ENCODE assay signal across 2 cellular contexts in the genomic region with DNA sequence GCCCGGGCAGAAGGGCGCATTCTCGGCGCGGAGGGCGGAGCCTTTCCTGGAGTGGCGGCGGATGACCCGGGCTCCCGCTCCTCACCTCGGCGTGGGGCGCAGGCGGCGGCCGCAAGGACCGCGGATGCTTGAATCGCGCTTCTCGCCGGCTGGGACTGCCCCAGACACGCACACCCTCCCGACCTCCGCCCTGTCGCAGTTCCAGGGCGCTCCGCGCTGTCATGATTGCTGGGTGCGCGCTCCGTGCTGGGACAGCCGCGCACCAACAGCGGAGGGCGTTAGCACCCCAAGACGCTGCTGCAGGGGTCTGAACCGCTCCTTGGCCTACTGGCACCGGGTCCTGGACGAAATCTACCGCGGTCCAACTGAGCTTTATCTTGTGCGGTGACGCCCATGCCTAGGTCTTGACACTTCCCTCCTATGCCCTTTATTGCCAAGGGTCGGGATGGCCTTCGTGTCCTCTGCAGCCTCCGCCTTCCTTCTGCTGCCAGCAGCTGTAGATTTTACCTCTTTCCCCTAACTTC.
TF ChIP-seq lines count a peak whose summit lies in the region.

No MANE protein-coding gene starts in this region.

TF ChIP-seq in liver, 16 proteins besides CTCF, POLR2A, EP300 and RAD21:
- TF ChIP-seq, protein P1, sequence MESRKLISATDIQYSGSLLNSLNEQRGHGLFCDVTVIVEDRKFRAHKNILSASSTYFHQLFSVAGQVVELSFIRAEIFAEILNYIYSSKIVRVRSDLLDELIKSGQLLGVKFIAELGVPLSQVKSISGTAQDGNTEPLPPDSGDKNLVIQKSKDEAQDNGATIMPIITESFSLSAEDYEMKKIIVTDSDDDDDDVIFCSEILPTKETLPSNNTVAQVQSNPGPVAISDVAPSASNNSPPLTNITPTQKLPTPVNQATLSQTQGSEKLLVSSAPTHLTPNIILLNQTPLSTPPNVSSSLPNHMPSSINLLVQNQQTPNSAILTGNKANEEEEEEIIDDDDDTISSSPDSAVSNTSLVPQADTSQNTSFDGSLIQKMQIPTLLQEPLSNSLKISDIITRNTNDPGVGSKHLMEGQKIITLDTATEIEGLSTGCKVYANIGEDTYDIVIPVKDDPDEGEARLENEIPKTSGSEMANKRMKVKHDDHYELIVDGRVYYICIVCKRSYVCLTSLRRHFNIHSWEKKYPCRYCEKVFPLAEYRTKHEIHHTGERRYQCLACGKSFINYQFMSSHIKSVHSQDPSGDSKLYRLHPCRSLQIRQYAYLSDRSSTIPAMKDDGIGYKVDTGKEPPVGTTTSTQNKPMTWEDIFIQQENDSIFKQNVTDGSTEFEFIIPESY (IDR thresholded peaks at IDR 0.05) = no peak
- no peak for TF ChIP-seq YY1 (IDR thresholded peaks at IDR 0.05)
- TF ChIP-seq, protein P2, sequence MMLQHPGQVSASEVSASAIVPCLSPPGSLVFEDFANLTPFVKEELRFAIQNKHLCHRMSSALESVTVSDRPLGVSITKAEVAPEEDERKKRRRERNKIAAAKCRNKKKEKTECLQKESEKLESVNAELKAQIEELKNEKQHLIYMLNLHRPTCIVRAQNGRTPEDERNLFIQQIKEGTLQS (IDR thresholded peaks at IDR 0.05) = no peak
- TF ChIP-seq HNF4A (conservative IDR thresholded peaks at IDR 0.05) = no peak
- TF ChIP-seq EGR1 (IDR thresholded peaks at IDR 0.05; ENCODE audit: low read depth in 2 of 2) = no peak
- no peak for TF ChIP-seq HNF4G (IDR thresholded peaks at IDR 0.05)
- TF ChIP-seq JUND (IDR thresholded peaks at IDR 0.05) = no peak
- TF ChIP-seq TAF1 (conservative IDR thresholded peaks at IDR 0.05) = no peak
- no peak for TF ChIP-seq NR2F2 (IDR thresholded peaks at IDR 0.05)
- no peak for TF ChIP-seq GABPA (IDR thresholded peaks at IDR 0.05 in 1 of 2, conservative IDR thresholded peaks at IDR 0.05 in 1 of 2)
- TF ChIP-seq FOXA2 (IDR thresholded peaks at IDR 0.05) = no peak
- TF ChIP-seq, protein P3, sequence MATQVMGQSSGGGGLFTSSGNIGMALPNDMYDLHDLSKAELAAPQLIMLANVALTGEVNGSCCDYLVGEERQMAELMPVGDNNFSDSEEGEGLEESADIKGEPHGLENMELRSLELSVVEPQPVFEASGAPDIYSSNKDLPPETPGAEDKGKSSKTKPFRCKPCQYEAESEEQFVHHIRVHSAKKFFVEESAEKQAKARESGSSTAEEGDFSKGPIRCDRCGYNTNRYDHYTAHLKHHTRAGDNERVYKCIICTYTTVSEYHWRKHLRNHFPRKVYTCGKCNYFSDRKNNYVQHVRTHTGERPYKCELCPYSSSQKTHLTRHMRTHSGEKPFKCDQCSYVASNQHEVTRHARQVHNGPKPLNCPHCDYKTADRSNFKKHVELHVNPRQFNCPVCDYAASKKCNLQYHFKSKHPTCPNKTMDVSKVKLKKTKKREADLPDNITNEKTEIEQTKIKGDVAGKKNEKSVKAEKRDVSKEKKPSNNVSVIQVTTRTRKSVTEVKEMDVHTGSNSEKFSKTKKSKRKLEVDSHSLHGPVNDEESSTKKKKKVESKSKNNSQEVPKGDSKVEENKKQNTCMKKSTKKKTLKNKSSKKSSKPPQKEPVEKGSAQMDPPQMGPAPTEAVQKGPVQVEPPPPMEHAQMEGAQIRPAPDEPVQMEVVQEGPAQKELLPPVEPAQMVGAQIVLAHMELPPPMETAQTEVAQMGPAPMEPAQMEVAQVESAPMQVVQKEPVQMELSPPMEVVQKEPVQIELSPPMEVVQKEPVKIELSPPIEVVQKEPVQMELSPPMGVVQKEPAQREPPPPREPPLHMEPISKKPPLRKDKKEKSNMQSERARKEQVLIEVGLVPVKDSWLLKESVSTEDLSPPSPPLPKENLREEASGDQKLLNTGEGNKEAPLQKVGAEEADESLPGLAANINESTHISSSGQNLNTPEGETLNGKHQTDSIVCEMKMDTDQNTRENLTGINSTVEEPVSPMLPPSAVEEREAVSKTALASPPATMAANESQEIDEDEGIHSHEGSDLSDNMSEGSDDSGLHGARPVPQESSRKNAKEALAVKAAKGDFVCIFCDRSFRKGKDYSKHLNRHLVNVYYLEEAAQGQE (IDR thresholded peaks at IDR 0.05) = no peak
- no peak for TF ChIP-seq SP1 (IDR thresholded peaks at IDR 0.05)
- no peak for TF ChIP-seq FOXA1 (IDR thresholded peaks at IDR 0.05)
- no peak for TF ChIP-seq RXRA (IDR thresholded peaks at IDR 0.05)

TF ChIP-seq in HepG2, 621 proteins besides CTCF, POLR2A, EP300 and RAD21 (continued from another document):
- TF ChIP-seq, protein P4, sequence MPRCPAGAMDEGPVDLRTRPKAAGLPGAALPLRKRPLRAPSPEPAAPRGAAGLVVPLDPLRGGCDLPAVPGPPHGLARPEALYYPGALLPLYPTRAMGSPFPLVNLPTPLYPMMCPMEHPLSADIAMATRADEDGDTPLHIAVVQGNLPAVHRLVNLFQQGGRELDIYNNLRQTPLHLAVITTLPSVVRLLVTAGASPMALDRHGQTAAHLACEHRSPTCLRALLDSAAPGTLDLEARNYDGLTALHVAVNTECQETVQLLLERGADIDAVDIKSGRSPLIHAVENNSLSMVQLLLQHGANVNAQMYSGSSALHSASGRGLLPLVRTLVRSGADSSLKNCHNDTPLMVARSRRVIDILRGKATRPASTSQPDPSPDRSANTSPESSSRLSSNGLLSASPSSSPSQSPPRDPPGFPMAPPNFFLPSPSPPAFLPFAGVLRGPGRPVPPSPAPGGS (CRISPR knock-in tag; IDR thresholded peaks at IDR 0.05) = no peak
- TF ChIP-seq BCL6 (CRISPR knock-in tag; IDR thresholded peaks at IDR 0.05) (no peak), ZNF234 (CRISPR knock-in tag; conservative IDR thresholded peaks at IDR 0.05) (no peak), ZNF839 (CRISPR knock-in tag; IDR thresholded peaks at IDR 0.05; ENCODE audit: borderline replicate concordance) (no peak), BRD4 (CRISPR knock-in tag; IDR thresholded peaks at IDR 0.05) (no peak), RAD51 (IDR thresholded peaks at IDR 0.05; ENCODE audit: borderline replicate concordance) (no peak), CHD4 (IDR thresholded peaks at IDR 0.05; ENCODE audit: borderline replicate concordance, low read length) (no peak), ZNF670 (CRISPR knock-in tag; IDR thresholded peaks at IDR 0.05; ENCODE audit: borderline replicate concordance) (no peak), ZNF772 (CRISPR knock-in tag; IDR thresholded peaks at IDR 0.05) (no peak), ZNF713 (CRISPR knock-in tag; IDR thresholded peaks at IDR 0.05) (no peak), HOXD1 (CRISPR knock-in tag; IDR thresholded peaks at IDR 0.05) (no peak), ZNF724P (CRISPR knock-in tag; IDR thresholded peaks at IDR 0.05; ENCODE audit: borderline replicate concordance) (no peak)
- TF ChIP-seq, protein P5, sequence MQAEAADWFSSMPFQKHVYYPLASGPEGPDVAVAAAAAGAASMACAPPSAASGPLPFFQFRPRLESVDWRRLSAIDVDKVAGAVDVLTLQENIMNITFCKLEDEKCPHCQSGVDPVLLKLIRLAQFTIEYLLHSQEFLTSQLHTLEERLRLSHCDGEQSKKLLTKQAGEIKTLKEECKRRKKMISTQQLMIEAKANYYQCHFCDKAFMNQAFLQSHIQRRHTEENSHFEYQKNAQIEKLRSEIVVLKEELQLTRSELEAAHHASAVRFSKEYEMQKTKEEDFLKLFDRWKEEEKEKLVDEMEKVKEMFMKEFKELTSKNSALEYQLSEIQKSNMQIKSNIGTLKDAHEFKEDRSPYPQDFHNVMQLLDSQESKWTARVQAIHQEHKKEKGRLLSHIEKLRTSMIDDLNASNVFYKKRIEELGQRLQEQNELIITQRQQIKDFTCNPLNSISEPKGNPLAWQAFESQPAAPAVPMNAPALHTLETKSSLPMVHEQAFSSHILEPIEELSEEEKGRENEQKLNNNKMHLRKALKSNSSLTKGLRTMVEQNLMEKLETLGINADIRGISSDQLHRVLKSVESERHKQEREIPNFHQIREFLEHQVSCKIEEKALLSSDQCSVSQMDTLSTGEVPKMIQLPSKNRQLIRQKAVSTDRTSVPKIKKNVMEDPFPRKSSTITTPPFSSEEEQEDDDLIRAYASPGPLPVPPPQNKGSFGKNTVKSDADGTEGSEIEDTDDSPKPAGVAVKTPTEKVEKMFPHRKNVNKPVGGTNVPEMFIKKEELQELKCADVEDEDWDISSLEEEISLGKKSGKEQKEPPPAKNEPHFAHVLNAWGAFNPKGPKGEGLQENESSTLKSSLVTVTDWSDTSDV (CRISPR knock-in tag; IDR thresholded peaks at IDR 0.05) = no peak
- TF ChIP-seq, protein P6, sequence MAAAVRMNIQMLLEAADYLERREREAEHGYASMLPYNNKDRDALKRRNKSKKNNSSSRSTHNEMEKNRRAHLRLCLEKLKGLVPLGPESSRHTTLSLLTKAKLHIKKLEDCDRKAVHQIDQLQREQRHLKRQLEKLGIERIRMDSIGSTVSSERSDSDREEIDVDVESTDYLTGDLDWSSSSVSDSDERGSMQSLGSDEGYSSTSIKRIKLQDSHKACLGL (CRISPR knock-in tag; IDR thresholded peaks at IDR 0.05) = no peak
- TF ChIP-seq, protein P7, sequence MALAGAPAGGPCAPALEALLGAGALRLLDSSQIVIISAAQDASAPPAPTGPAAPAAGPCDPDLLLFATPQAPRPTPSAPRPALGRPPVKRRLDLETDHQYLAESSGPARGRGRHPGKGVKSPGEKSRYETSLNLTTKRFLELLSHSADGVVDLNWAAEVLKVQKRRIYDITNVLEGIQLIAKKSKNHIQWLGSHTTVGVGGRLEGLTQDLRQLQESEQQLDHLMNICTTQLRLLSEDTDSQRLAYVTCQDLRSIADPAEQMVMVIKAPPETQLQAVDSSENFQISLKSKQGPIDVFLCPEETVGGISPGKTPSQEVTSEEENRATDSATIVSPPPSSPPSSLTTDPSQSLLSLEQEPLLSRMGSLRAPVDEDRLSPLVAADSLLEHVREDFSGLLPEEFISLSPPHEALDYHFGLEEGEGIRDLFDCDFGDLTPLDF (CRISPR knock-in tag; IDR thresholded peaks at IDR 0.05) = no peak
